In the genomic region with DNA sequence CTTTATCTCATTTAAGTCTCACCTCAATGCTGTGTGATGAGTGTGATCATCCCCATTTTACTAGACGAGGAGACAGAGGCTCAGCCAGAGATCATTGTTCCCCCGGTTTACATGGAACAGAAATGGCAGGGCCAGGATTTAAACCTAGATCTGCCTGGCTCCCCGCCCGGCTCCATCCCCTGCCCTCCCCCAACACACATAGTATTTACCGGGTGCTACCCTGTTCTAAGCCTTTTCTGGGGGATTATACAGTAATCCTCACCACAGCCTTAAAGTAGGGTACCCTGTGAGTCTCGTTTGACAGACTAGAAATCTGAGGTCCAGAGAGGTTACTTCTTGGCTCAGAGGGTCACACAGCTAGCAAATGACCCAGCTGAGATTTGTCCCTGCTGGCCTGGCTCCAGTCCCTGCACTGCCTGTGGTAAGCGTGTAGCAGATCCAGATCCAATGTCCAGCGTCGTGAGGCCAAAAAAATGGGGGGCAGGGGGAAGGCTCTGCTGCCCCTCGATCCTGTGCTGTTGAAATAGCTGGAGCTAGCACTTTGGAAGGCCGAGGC, we compare ENCODE assay signal across 2 cellular contexts.
TF ChIP-seq lines count a peak whose summit lies in the region.

No MANE protein-coding gene starts in this region.

TF ChIP-seq in GM23338, 12 proteins besides CTCF, POLR2A, EP300 and RAD21 (continues in another document):
- TF ChIP-seq, protein P1, sequence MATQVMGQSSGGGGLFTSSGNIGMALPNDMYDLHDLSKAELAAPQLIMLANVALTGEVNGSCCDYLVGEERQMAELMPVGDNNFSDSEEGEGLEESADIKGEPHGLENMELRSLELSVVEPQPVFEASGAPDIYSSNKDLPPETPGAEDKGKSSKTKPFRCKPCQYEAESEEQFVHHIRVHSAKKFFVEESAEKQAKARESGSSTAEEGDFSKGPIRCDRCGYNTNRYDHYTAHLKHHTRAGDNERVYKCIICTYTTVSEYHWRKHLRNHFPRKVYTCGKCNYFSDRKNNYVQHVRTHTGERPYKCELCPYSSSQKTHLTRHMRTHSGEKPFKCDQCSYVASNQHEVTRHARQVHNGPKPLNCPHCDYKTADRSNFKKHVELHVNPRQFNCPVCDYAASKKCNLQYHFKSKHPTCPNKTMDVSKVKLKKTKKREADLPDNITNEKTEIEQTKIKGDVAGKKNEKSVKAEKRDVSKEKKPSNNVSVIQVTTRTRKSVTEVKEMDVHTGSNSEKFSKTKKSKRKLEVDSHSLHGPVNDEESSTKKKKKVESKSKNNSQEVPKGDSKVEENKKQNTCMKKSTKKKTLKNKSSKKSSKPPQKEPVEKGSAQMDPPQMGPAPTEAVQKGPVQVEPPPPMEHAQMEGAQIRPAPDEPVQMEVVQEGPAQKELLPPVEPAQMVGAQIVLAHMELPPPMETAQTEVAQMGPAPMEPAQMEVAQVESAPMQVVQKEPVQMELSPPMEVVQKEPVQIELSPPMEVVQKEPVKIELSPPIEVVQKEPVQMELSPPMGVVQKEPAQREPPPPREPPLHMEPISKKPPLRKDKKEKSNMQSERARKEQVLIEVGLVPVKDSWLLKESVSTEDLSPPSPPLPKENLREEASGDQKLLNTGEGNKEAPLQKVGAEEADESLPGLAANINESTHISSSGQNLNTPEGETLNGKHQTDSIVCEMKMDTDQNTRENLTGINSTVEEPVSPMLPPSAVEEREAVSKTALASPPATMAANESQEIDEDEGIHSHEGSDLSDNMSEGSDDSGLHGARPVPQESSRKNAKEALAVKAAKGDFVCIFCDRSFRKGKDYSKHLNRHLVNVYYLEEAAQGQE (IDR thresholded peaks at IDR 0.05; ENCODE audit: unreplicated experiment): no peak
- TF ChIP-seq EZH2phosphoT487 (IDR thresholded peaks at IDR 0.05; ENCODE audit: unreplicated experiment) (no peak), EZH2 (IDR thresholded peaks at IDR 0.05; ENCODE audit: low read depth, unreplicated experiment) (no peak), NANOG (IDR thresholded peaks at IDR 0.05; ENCODE audit: borderline replicate concordance) (no peak), JUNB (IDR thresholded peaks at IDR 0.05; ENCODE audit: unreplicated experiment) (no peak), STAT1 (IDR thresholded peaks at IDR 0.05; ENCODE audit: unreplicated experiment) (no peak), ZNF114 (CRISPR knock-in tag; IDR thresholded peaks at IDR 0.05) (no peak)
- TF ChIP-seq, protein P2, sequence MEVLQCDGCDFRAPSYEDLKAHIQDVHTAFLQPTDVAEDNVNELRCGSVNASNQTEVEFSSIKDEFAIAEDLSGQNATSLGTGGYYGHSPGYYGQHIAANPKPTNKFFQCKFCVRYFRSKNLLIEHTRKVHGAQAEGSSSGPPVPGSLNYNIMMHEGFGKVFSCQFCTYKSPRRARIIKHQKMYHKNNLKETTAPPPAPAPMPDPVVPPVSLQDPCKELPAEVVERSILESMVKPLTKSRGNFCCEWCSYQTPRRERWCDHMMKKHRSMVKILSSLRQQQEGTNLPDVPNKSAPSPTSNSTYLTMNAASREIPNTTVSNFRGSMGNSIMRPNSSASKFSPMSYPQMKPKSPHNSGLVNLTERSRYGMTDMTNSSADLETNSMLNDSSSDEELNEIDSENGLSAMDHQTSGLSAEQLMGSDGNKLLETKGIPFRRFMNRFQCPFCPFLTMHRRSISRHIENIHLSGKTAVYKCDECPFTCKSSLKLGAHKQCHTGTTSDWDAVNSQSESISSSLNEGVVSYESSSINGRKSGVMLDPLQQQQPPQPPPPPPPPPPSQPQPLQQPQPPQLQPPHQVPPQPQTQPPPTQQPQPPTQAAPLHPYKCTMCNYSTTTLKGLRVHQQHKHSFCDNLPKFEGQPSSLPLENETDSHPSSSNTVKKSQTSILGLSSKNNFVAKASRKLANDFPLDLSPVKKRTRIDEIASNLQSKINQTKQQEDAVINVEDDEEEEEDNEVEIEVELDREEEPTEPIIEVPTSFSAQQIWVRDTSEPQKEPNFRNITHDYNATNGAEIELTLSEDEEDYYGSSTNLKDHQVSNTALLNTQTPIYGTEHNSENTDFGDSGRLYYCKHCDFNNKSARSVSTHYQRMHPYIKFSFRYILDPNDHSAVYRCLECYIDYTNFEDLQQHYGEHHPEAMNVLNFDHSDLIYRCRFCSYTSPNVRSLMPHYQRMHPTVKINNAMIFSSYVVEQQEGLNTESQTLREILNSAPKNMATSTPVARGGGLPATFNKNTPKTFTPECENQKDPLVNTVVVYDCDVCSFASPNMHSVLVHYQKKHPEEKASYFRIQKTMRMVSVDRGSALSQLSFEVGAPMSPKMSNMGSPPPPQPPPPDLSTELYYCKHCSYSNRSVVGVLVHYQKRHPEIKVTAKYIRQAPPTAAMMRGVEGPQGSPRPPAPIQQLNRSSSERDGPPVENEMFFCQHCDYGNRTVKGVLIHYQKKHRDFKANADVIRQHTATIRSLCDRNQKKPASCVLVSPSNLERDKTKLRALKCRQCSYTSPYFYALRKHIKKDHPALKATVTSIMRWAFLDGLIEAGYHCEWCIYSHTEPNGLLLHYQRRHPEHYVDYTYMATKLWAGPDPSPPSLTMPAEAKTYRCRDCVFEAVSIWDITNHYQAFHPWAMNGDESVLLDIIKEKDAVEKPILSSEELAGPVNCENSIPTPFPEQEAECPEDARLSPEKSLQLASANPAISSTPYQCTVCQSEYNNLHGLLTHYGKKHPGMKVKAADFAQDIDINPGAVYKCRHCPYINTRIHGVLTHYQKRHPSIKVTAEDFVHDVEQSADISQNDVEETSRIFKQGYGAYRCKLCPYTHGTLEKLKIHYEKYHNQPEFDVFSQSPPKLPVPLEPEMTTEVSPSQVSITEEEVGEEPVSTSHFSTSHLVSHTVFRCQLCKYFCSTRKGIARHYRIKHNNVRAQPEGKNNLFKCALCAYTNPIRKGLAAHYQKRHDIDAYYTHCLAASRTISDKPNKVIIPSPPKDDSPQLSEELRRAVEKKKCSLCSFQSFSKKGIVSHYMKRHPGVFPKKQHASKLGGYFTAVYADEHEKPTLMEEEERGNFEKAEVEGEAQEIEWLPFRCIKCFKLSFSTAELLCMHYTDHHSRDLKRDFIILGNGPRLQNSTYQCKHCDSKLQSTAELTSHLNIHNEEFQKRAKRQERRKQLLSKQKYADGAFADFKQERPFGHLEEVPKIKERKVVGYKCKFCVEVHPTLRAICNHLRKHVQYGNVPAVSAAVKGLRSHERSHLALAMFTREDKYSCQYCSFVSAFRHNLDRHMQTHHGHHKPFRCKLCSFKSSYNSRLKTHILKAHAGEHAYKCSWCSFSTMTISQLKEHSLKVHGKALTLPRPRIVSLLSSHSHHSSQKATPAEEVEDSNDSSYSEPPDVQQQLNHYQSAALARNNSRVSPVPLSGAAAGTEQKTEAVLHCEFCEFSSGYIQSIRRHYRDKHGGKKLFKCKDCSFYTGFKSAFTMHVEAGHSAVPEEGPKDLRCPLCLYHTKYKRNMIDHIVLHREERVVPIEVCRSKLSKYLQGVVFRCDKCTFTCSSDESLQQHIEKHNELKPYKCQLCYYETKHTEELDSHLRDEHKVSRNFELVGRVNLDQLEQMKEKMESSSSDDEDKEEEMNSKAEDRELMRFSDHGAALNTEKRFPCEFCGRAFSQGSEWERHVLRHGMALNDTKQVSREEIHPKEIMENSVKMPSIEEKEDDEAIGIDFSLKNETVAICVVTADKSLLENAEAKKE (CRISPR knock-in tag; IDR thresholded peaks at IDR 0.05): no peak
- TF ChIP-seq, protein P3, sequence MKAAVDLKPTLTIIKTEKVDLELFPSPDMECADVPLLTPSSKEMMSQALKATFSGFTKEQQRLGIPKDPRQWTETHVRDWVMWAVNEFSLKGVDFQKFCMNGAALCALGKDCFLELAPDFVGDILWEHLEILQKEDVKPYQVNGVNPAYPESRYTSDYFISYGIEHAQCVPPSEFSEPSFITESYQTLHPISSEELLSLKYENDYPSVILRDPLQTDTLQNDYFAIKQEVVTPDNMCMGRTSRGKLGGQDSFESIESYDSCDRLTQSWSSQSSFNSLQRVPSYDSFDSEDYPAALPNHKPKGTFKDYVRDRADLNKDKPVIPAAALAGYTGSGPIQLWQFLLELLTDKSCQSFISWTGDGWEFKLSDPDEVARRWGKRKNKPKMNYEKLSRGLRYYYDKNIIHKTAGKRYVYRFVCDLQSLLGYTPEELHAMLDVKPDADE (IDR thresholded peaks at IDR 0.05): no peak

TF ChIP-seq in K562, 482 proteins besides CTCF, POLR2A, EP300 and RAD21:
- no peak for TF ChIP-seq BHLHE40 (IDR thresholded peaks at IDR 0.05; ENCODE audit: low read length)
- peak; percentile 31 for TF ChIP-seq ZFP36 (IDR thresholded peaks at IDR 0.05; ENCODE audit: low read depth, low read length, partially characterized antibody)
- TF ChIP-seq, protein P4, sequence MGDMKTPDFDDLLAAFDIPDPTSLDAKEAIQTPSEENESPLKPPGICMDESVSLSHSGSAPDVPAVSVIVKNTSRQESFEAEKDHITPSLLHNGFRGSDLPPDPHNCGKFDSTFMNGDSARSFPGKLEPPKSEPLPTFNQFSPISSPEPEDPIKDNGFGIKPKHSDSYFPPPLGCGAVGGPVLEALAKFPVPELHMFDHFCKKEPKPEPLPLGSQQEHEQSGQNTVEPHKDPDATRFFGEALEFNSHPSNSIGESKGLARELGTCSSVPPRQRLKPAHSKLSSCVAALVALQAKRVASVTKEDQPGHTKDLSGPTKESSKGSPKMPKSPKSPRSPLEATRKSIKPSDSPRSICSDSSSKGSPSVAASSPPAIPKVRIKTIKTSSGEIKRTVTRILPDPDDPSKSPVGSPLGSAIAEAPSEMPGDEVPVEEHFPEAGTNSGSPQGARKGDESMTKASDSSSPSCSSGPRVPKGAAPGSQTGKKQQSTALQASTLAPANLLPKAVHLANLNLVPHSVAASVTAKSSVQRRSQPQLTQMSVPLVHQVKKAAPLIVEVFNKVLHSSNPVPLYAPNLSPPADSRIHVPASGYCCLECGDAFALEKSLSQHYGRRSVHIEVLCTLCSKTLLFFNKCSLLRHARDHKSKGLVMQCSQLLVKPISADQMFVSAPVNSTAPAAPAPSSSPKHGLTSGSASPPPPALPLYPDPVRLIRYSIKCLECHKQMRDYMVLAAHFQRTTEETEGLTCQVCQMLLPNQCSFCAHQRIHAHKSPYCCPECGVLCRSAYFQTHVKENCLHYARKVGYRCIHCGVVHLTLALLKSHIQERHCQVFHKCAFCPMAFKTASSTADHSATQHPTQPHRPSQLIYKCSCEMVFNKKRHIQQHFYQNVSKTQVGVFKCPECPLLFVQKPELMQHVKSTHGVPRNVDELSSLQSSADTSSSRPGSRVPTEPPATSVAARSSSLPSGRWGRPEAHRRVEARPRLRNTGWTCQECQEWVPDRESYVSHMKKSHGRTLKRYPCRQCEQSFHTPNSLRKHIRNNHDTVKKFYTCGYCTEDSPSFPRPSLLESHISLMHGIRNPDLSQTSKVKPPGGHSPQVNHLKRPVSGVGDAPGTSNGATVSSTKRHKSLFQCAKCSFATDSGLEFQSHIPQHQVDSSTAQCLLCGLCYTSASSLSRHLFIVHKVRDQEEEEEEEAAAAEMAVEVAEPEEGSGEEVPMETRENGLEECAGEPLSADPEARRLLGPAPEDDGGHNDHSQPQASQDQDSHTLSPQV (IDR thresholded peaks at IDR 0.05): no peak
- no peak for TF ChIP-seq PHTF2 (CRISPR knock-in tag; IDR thresholded peaks at IDR 0.05)
- TF ChIP-seq, protein P5, sequence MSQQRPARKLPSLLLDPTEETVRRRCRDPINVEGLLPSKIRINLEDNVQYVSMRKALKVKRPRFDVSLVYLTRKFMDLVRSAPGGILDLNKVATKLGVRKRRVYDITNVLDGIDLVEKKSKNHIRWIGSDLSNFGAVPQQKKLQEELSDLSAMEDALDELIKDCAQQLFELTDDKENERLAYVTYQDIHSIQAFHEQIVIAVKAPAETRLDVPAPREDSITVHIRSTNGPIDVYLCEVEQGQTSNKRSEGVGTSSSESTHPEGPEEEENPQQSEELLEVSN (IDR thresholded peaks at IDR 0.05; ENCODE audit: borderline replicate concordance in 1 of 2, extremely low read depth in 1 of 2, insufficient read depth in 1 of 2, insufficient read length in 1 of 2, low read depth in 1 of 2, low read length in 1 of 2, poor library complexity in 1 of 2, severe bottlenecking in 1 of 2): no peak
- peak; percentile 55 to 74; a peak in 3 of 4 replicates for TF ChIP-seq KDM1A (IDR thresholded peaks at IDR 0.05)
- TF ChIP-seq, protein P6, sequence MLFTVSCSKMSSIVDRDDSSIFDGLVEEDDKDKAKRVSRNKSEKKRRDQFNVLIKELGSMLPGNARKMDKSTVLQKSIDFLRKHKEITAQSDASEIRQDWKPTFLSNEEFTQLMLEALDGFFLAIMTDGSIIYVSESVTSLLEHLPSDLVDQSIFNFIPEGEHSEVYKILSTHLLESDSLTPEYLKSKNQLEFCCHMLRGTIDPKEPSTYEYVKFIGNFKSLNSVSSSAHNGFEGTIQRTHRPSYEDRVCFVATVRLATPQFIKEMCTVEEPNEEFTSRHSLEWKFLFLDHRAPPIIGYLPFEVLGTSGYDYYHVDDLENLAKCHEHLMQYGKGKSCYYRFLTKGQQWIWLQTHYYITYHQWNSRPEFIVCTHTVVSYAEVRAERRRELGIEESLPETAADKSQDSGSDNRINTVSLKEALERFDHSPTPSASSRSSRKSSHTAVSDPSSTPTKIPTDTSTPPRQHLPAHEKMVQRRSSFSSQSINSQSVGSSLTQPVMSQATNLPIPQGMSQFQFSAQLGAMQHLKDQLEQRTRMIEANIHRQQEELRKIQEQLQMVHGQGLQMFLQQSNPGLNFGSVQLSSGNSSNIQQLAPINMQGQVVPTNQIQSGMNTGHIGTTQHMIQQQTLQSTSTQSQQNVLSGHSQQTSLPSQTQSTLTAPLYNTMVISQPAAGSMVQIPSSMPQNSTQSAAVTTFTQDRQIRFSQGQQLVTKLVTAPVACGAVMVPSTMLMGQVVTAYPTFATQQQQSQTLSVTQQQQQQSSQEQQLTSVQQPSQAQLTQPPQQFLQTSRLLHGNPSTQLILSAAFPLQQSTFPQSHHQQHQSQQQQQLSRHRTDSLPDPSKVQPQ (CRISPR knock-in tag; IDR thresholded peaks at IDR 0.05; ENCODE audit: borderline replicate concordance): no peak
- no peak for TF ChIP-seq PHF8 (IDR thresholded peaks at IDR 0.05; ENCODE audit: borderline replicate concordance, low read length)
- TF ChIP-seq NFIC (IDR thresholded peaks at IDR 0.05): peak; percentile 33; the same call in 1 of the 2 replicates
- no peak for TF ChIP-seq MCM3 (IDR thresholded peaks at IDR 0.05)
- no peak for TF ChIP-seq ZNF146 (CRISPR knock-in tag; IDR thresholded peaks at IDR 0.05; ENCODE audit: unreplicated experiment)
- TF ChIP-seq, protein P7, sequence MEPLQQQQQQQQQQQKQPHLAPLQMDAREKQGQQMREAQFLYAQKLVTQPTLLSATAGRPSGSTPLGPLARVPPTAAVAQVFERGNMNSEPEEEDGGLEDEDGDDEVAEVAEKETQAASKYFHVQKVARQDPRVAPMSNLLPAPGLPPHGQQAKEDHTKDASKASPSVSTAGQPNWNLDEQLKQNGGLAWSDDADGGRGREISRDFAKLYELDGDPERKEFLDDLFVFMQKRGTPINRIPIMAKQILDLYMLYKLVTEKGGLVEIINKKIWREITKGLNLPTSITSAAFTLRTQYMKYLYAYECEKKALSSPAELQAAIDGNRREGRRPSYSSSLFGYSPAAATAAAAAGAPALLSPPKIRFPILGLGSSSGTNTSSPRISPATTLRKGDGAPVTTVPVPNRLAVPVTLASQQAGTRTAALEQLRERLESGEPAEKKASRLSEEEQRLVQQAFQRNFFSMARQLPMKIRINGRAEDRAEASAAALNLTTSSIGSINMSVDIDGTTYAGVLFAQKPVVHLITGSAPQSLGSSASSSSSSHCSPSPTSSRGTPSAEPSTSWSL (CRISPR knock-in tag; IDR thresholded peaks at IDR 0.05; ENCODE audit: borderline replicate concordance): no peak
- TF ChIP-seq ZFP1 (CRISPR knock-in tag; IDR thresholded peaks at IDR 0.05): no peak
- TF ChIP-seq MCM5 (IDR thresholded peaks at IDR 0.05; ENCODE audit: low read depth): no peak
- TF ChIP-seq MIER1 (IDR thresholded peaks at IDR 0.05; ENCODE audit: low read depth): no peak
- TF ChIP-seq ZNF140 (CRISPR knock-in tag; IDR thresholded peaks at IDR 0.05): no peak
- no peak for TF ChIP-seq DIDO1 (tag; IDR thresholded peaks at IDR 0.05; ENCODE audit: low read depth)
- TF ChIP-seq TCF3 (CRISPR knock-in tag; IDR thresholded peaks at IDR 0.05): no peak
